In genomic region chr10:13907570-13907969, GRCh38 we compare ENCODE assay signal across 23 cellular contexts.
"Had no signal": no experiment of that assay in that cellular context is flagged by ENCODE, and none has a peak within 500 bp of the region (broad histone marks: within the 10 kb centered on the region; RNA-seq: fewer than 3 reads in every experiment).

No MANE protein-coding gene starts in this region.

- H3K4me1 Mint-ChIP-seq: immature natural killer cell had no signal

- H3K9me3 Mint-ChIP-seq: immature natural killer cell; naive thymus-derived CD4-positive, alpha-beta T cell; nephron progenitor cell had no signal

- H3K36me3 Mint-ChIP-seq: immature natural killer cell had no signal

- H3K27me3 ChIP-seq: colonic mucosa, esophagus squamous epithelium, gastroesophageal sphincter, sigmoid colon, tibial artery, upper lobe of right lung, vagina had no signal

- H3K27ac ChIP-seq: colonic mucosa, esophagus squamous epithelium, gastroesophageal sphincter, neutrophil, sigmoid colon, skin epidermis, tibial artery, upper lobe of right lung, vagina had no signal

- ATAC-seq: gastroesophageal sphincter; left ventricle myocardium superior; naive thymus-derived CD4-positive, alpha-beta T cell; upper lobe of right lung had no signal

- H3K4me3 ChIP-seq: colonic mucosa, esophagus squamous epithelium, gastroesophageal sphincter, lung, sigmoid colon, skin epidermis, tibial artery, upper lobe of right lung, vagina had no signal

- H3K36me3 ChIP-seq: colonic mucosa, esophagus squamous epithelium, gastroesophageal sphincter, neutrophil, sigmoid colon, tibial artery, upper lobe of right lung, vagina had no signal

- DNase-seq: colonic mucosa; dermis blood vessel endothelial cell; esophagus squamous epithelium; foreskin fibroblast; glutamatergic neuron; immature natural killer cell; left ventricle myocardium superior; mesendoderm; naive thymus-derived CD4-positive, alpha-beta T cell; nephron progenitor cell; posterior cingulate gyrus; sigmoid colon; stimulated activated CD4-positive, alpha-beta T cell treated with anti-CD3 and anti-CD28 coated beads, Interleukin-2, amount 100 ng/mL, for 24 hours; stimulated activated CD4-positive, alpha-beta T cell treated with anti-CD3 and anti-CD28 coated beads, Interleukin-4, amount 100 ng/mL, for 4 hours; stimulated activated naive CD4-positive, alpha-beta T cell treated with Interleukin-2 at 50 U/mL for 16 hours; tibial artery; upper lobe of right lung had no signal

- H3K4me3 Mint-ChIP-seq: immature natural killer cell; naive thymus-derived CD4-positive, alpha-beta T cell; nephron progenitor cell had no signal

- H3K27ac Mint-ChIP-seq: immature natural killer cell; naive thymus-derived CD4-positive, alpha-beta T cell; nephron progenitor cell had no signal

- H3K9me3 ChIP-seq: colonic mucosa, esophagus squamous epithelium, neutrophil, sigmoid colon, upper lobe of right lung, vagina had no signal

- H3K4me1 ChIP-seq: colonic mucosa, esophagus squamous epithelium, gastroesophageal sphincter, sigmoid colon, upper lobe of right lung had no signal

- FAIRE-seq: keratinocyte had no signal
